Comparison of ENCODE assay signal across 17 cellular contexts in the genomic region with DNA sequence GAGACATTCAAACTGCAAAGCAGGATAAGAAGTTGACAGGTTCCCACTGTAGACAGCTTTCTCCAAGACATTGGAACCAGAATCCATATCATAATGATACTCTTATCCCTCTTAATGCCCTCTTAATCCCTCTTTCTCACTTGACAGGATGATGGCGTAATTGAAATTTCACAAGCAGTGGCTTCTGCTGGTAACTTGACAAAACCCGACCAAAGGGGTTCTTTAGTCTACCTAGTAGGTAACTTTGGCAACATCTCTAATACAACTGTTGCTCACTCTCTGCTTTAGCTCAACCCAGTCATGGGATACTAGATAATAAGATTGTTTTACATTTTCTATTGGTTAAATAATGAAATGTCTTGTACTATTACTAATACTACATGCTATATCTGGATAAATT. TPM values are rescaled to one million over a fixed set of nuclear protein-coding genes. Genes with fewer than 3 reads are reported as not detected.
DNase-seq lines count a peak whose midpoint lies in the region; TF ChIP-seq lines count a peak whose summit lies in the region.
"Had no signal": no experiment of that assay in that cellular context is flagged by ENCODE, and none has a peak within 500 bp of the region (broad histone marks: within the 10 kb centered on the region; RNA-seq: fewer than 3 reads in every experiment).

No MANE protein-coding gene starts in this region.

- POLR2A ChIA-PET in HEK293 (lab: Yijun Ruan, JAX) (no interaction called here), PC-9 (lab: Charles Lee; ENCODE audit: unreplicated experiment) (no interaction called here)

- intact Hi-C loops in PC-9 (cut with micrococcal nuclease; ENCODE audit: unreplicated experiment): no loop called here

- no peaks in the 10 kb centered on the region for H3K36me3 ChIP-seq in HEK293 (ENCODE audit: control insufficient read depth in 2 of 2, insufficient read depth in 1 of 2, low read length in 2 of 2)
- H3K36me3 ChIP-seq in neural cell (ENCODE audit: insufficient read depth, low read length): no peaks in the 10 kb centered on the region
- H3K36me3 ChIP-seq in PC-9 (ENCODE audit: low read depth): no peaks in the 10 kb centered on the region
- H3K36me3 ChIP-seq: BE2C, SJCRH30 had no signal

- BruUV-seq in PC-9 (replicated peaks; lab: Mats Ljungman, UMichigan): no TSS peak

- H3K4me1 ChIP-seq in HEK293 (ENCODE audit: control insufficient read depth, insufficient read depth, low read length): no peaks in the 10 kb centered on the region
- H3K4me1 ChIP-seq in PC-9 (replicated peaks; ENCODE audit: insufficient read depth): no peaks in the 10 kb centered on the region
- H3K4me1 ChIP-seq: BE2C, SJCRH30 had no signal

- no peaks in the 10 kb centered on the region for H3K79me2 ChIP-seq in neural cell (replicated peaks; ENCODE audit: insufficient read depth, low read length)
- H3K79me2 ChIP-seq in PC-9 (ENCODE audit: low read depth): no peaks in the 10 kb centered on the region

- peak; percentile 27 to 65 for DNase-seq in NCI-H524 (lab: John Stamatoyannopoulos, UW)
- DNase-seq in SKM-1 (lab: John Stamatoyannopoulos, UW; ENCODE audit: unreplicated experiment): peak; percentile 39
- no peak for DNase-seq in stimulated activated CD4-positive, alpha-beta T cell treated with anti-CD3 and anti-CD28 coated beads, Interleukin-4, amount 100 ng/mL, for 24 hours
- DNase-seq in PC-9: no peak
- no peak for DNase-seq in amniotic stem cell (lab: John Stamatoyannopoulos, UW)
- DNase-seq: BE2C; CD4-positive, alpha-beta memory T cell; DMS79 treated with DMSO at 0.1 percent for 48 hours; H9; Karpas-422; NCI-H1092; NCI-H2227 treated with DMSO at 0.1 percent for 48 hours; NCI-H69; SJCRH30; T-cell had no signal

- H3K27ac ChIP-seq in HEK293 (ENCODE audit: extremely low read depth, low read depth, low read length): no peak overlapping the region
- H3K27ac ChIP-seq in neural cell (ENCODE audit: low read length): no peak overlapping the region
- no peak overlapping the region for H3K27ac ChIP-seq in PC-9
- H3K27ac ChIP-seq: SJCRH30 had no signal

- H3K9ac ChIP-seq in neural cell (ENCODE audit: low read length): no peak overlapping the region

- CTCF ChIA-PET in HEK293 (lab: Yijun Ruan, JAX): interaction anchor here (0.6 to 1.5 kb wide), 5 partner anchors 9 to 1538 kb away, joined by 3 to 5 read pairs (median 4); no protein-coding TSS in a partner anchor
- CTCF ChIA-PET in PC-9 (lab: Charles Lee): no interaction called here

- TF ChIP-seq RAD21 in neural cell (conservative IDR thresholded peaks at IDR 0.05): no peak

- TF ChIP-seq CTCF in HEK293 (tag by site-specific recombination; IDR thresholded peaks at IDR 0.05) (no peak), neural cell (IDR thresholded peaks at IDR 0.05; ENCODE audit: poor library complexity, severe bottlenecking) (no peak), PC-9 (conservative IDR thresholded peaks at IDR 0.05) (no peak)

- no peak overlapping the region for H2AFZ ChIP-seq in neural cell (ENCODE audit: low read depth, low read length)
- H2AFZ ChIP-seq in PC-9: no peak overlapping the region

- H3K9me3 ChIP-seq in HEK293 (ENCODE audit: control insufficient read depth, insufficient read depth, low read depth, low read length) (no peaks in the 10 kb centered on the region), neural cell (ENCODE audit: low read length) (no peaks in the 10 kb centered on the region), PC-9 (ENCODE audit: insufficient read depth, low read depth) (no peaks in the 10 kb centered on the region)
- H3K9me3 ChIP-seq: BE2C, SJCRH30 had no signal

- TF ChIP-seq EP300 in neural cell (conservative IDR thresholded peaks at IDR 0.05; ENCODE audit: poor library complexity, severe bottlenecking): no peak

- H3K4me3 ChIP-seq in HEK293 (ENCODE audit: low read depth, low read length): no peak overlapping the region
- H3K4me3 ChIP-seq in neural cell (ENCODE audit: low read length): no peak overlapping the region
- no peak overlapping the region for H3K4me3 ChIP-seq in PC-9
- H3K4me3 ChIP-seq: SJCRH30 had no signal

- H4K20me1 ChIP-seq in neural cell (ENCODE audit: insufficient read depth) (no peaks in the 10 kb centered on the region), PC-9 (ENCODE audit: insufficient read depth) (no peaks in the 10 kb centered on the region)

- H3F3A ChIP-seq in neural cell (ENCODE audit: insufficient read depth, low read length, poor library complexity, severe bottlenecking) (no peaks in the 10 kb centered on the region), PC-9 (ENCODE audit: insufficient read depth, low read depth) (no peaks in the 10 kb centered on the region)

- H3K9me2 ChIP-seq in neural cell (ENCODE audit: insufficient read depth, low read length): no peaks in the 10 kb centered on the region
- no peaks in the 10 kb centered on the region for H3K9me2 ChIP-seq in PC-9 (ENCODE audit: insufficient read depth)

- H3K27me3 ChIP-seq in neural cell (ENCODE audit: insufficient read depth, low read depth, low read length) (no peaks in the 10 kb centered on the region), PC-9 (ENCODE audit: insufficient read depth, low read depth) (no peaks in the 10 kb centered on the region)
- H3K27me3 ChIP-seq: SJCRH30 had no signal

- H3K4me2 ChIP-seq in neural cell (ENCODE audit: low read length) (no peak overlapping the region), PC-9 (no peak overlapping the region)

TF ChIP-seq in HEK293, 187 proteins besides CTCF, POLR2A, EP300 and RAD21:
- TF ChIP-seq SCRT2 (tag by site-specific recombination; IDR thresholded peaks at IDR 0.05): 0 out of 2 replicates have a peak, but pooled peaks have one; percentile 30
- no peak for TF ChIP-seq ZNF585B (tag by site-specific recombination; IDR thresholded peaks at IDR 0.05)
TF ChIP-seq in HEK293: peak in this region for 1.

TF ChIP-seq in neural cell, 6 proteins besides CTCF, POLR2A, EP300 and RAD21:
- TF ChIP-seq POLR2AphosphoS5 (IDR thresholded peaks at IDR 0.05): no peak
- TF ChIP-seq, protein P1, sequence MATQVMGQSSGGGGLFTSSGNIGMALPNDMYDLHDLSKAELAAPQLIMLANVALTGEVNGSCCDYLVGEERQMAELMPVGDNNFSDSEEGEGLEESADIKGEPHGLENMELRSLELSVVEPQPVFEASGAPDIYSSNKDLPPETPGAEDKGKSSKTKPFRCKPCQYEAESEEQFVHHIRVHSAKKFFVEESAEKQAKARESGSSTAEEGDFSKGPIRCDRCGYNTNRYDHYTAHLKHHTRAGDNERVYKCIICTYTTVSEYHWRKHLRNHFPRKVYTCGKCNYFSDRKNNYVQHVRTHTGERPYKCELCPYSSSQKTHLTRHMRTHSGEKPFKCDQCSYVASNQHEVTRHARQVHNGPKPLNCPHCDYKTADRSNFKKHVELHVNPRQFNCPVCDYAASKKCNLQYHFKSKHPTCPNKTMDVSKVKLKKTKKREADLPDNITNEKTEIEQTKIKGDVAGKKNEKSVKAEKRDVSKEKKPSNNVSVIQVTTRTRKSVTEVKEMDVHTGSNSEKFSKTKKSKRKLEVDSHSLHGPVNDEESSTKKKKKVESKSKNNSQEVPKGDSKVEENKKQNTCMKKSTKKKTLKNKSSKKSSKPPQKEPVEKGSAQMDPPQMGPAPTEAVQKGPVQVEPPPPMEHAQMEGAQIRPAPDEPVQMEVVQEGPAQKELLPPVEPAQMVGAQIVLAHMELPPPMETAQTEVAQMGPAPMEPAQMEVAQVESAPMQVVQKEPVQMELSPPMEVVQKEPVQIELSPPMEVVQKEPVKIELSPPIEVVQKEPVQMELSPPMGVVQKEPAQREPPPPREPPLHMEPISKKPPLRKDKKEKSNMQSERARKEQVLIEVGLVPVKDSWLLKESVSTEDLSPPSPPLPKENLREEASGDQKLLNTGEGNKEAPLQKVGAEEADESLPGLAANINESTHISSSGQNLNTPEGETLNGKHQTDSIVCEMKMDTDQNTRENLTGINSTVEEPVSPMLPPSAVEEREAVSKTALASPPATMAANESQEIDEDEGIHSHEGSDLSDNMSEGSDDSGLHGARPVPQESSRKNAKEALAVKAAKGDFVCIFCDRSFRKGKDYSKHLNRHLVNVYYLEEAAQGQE (IDR thresholded peaks at IDR 0.05; ENCODE audit: borderline replicate concordance): peak; percentile 48

RNA-seq across cellular contexts. Expression of a gene that starts 34.7 kb away (rescaled TPM):
- polyA plus RNA-seq in neural cell: 16.5 and 24.5 TPM in 2 replicates
- polyA minus RNA-seq in neural cell: 11.7 and 16.2 TPM in 2 replicates
- total RNA-seq in PC-9 (2021): 966 and 1,436 TPM in 2 replicates

RNA-seq across cellular contexts. Expression of a gene that starts 49.6 kb away (rescaled TPM):
- 11.3 and 13.3 TPM in 2 replicates for polyA plus RNA-seq in neural cell
- 6.3 and 7.5 TPM in 2 replicates for polyA minus RNA-seq in neural cell
- total RNA-seq in PC-9 (2021): 24.1 and 41.4 TPM in 2 replicates

Comparison
In these comparisons a context has a peak if more than half of its experiments do, and no peak if none do; other contexts are left out.
1. DNase-seq: peak in NCI-H524 (2 of 2) and SKM-1 (single experiment); none in stimulated activated CD4-positive, alpha-beta T cell treated with anti-CD3 and anti-CD28 coated beads, Interleukin-4, amount 100 ng/mL, for 24 hours (single experiment), PC-9 (0 of 2) and amniotic stem cell (single experiment).